Comparison of ENCODE assay signal across 1 cellular context in genomic region chr12:6328045-6328779, GRCh38.
TF ChIP-seq lines count a peak whose summit lies in the region.

No MANE protein-coding gene starts in this region.

TF ChIP-seq in IMR-90, 13 proteins besides CTCF, POLR2A, EP300 and RAD21:
- TF ChIP-seq CEBPB (IDR thresholded peaks at IDR 0.05; ENCODE audit: low read depth, low read length): no peak
- TF ChIP-seq NFE2L2 (IDR thresholded peaks at IDR 0.05; ENCODE audit: low read depth, low read length): no peak
- TF ChIP-seq RCOR1 (IDR thresholded peaks at IDR 0.05; ENCODE audit: insufficient replicate concordance, low read length): no peak
- TF ChIP-seq ELK1 (IDR thresholded peaks at IDR 0.05; ENCODE audit: borderline replicate concordance, low read depth, low read length): no peak
- TF ChIP-seq BHLHE40 (IDR thresholded peaks at IDR 0.05; ENCODE audit: low read depth, low read length): no peak
- no peak for TF ChIP-seq RFX5 (IDR thresholded peaks at IDR 0.05; ENCODE audit: low read depth, low read length)
- TF ChIP-seq MXI1 (IDR thresholded peaks at IDR 0.05; ENCODE audit: borderline replicate concordance, low read depth, low read length): no peak
- no peak for TF ChIP-seq FOS (IDR thresholded peaks at IDR 0.05; ENCODE audit: low read depth, low read length)
- no peak for TF ChIP-seq USF2 (IDR thresholded peaks at IDR 0.05; ENCODE audit: low read depth, low read length)
- no peak for TF ChIP-seq CHD1 (IDR thresholded peaks at IDR 0.05; ENCODE audit: low read depth, low read length)
- no peak for TF ChIP-seq SMC3 (IDR thresholded peaks at IDR 0.05; ENCODE audit: low read depth, low read length)
